In the genomic region with DNA sequence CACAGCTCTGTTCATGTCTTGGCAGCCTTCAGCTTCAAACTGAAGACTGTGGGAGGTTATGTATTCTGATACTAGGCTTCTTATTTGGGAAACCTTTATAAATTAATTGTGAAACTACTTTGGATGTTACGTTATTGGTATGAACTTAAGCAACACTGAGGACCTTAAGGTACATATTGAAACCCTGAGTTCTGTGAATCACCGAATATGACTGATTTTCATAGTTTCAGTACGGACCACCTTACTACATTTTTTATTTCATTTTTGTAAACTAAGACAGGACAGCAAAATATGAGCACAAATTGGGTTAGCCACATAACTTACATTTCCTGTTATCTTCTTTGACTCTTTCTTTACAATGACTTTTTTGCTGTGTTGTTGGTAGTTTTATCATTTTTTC, we compare ENCODE assay signal across 25 cellular contexts.
DNase-seq lines count a peak whose midpoint lies in the region; ATAC-seq and TF ChIP-seq lines count a peak whose summit lies in the region.
"Had no signal": no experiment of that assay in that cellular context is flagged by ENCODE, and none has a peak within 500 bp of the region (broad histone marks: within the 10 kb centered on the region; RNA-seq: fewer than 3 reads in every experiment).

No MANE protein-coding gene starts in this region.

- H3K36me3 ChIP-seq in HCT116 (ENCODE audit: control insufficient read depth in 1 of 2, insufficient read depth in 2 of 2, low read length in 2 of 2) (no peaks in the 10 kb centered on the region), osteoblast (ENCODE audit: insufficient read depth, low read length) (no peaks in the 10 kb centered on the region)
- H3K36me3 ChIP-seq: adrenal gland, MG63, spleen had no signal

- BruUV-seq in HCT116 (replicated peaks; lab: Mats Ljungman, UMichigan), result no TSS peak

- POLR2A ChIA-PET in HCT116 (lab: Charles Lee), result no interaction called here

- H3K79me2 ChIP-seq in HCT116 (ENCODE audit: insufficient read depth, low read length), result no peaks in the 10 kb centered on the region
- H3K79me2 ChIP-seq in osteoblast (ENCODE audit: insufficient read depth, low read length), result no peaks in the 10 kb centered on the region

- no peaks in the 10 kb centered on the region for H3K9me2 ChIP-seq in HCT116 (ENCODE audit: insufficient read depth)
- H3K9me2 ChIP-seq: SK-N-SH had no signal

- H3K4me2 ChIP-seq in HCT116 (ENCODE audit: low read length), result no peak overlapping the region
- no peak overlapping the region for H3K4me2 ChIP-seq in osteoblast (ENCODE audit: insufficient read depth, low read length)
- H3K4me2 ChIP-seq: SK-N-SH had no signal

- CTCF ChIA-PET in HCT116 (lab: Charles Lee), result interaction anchor here (2.1 kb wide), 1 partner anchor 572 kb away, joined by 5 read pairs; no protein-coding TSS in a partner anchor

- H3K9me3 ChIP-seq in HCT116 (ENCODE audit: control insufficient read depth in 1 of 2, insufficient read depth in 1 of 2, low read depth in 1 of 2, low read length in 2 of 2) (no peaks in the 10 kb centered on the region), osteoblast (ENCODE audit: low read depth, low read length) (no peaks in the 10 kb centered on the region)
- H3K9me3 ChIP-seq: adrenal gland, MG63, SK-N-SH, spleen had no signal

- no peak for TF ChIP-seq POLR2A in HCT116 (IDR thresholded peaks at IDR 0.05; ENCODE audit: borderline replicate concordance, extremely low read depth, insufficient read depth, insufficient read length)

- RAD21 ChIA-PET in HCT116 (lab: Charles Lee; ENCODE audit: low non-redundant PET in 1 of 2, low total read pairs in 2 of 2, uncharacterized antibody in 2 of 2, unreplicated experiment in 2 of 2), result no interaction called here

- TF ChIP-seq RAD21 in HCT116 (IDR thresholded peaks at IDR 0.05; ENCODE audit: low read depth), result no peak

- H3K4me1 ChIP-seq in HCT116 (ENCODE audit: control insufficient read depth in 1 of 2, insufficient read depth in 2 of 2, low read length in 2 of 2) (peaks cover 0 to 16% of the 10 kb centered on the region in 2 experiments; a peak in 2 of 4 replicates), osteoblast (ENCODE audit: insufficient read depth, low read length) (peaks cover 14% of the 10 kb centered on the region)
- H3K4me1 ChIP-seq: adrenal gland, spleen had no signal

- TF ChIP-seq CTCF in HCT116 (IDR thresholded peaks at IDR 0.05 in 2 of 3, conservative IDR thresholded peaks at IDR 0.05 in 1 of 3; ENCODE audit: borderline replicate concordance in 1 of 3, insufficient read depth in 1 of 3, low read depth in 2 of 3, low read length in 2 of 3), result no peak
- no peak for TF ChIP-seq CTCF in osteoblast (IDR thresholded peaks at IDR 0.05; ENCODE audit: extremely low read depth, low read depth, low read length)

- H3K27me3 ChIP-seq in HCT116 (ENCODE audit: insufficient read depth, low read length) (no peaks in the 10 kb centered on the region), osteoblast (ENCODE audit: insufficient read depth, low read length) (no peaks in the 10 kb centered on the region)
- H3K27me3 ChIP-seq: adrenal gland, MG63, spleen had no signal

- H2AFZ ChIP-seq in HCT116 (ENCODE audit: low read depth, low read length, poor library complexity, severe bottlenecking) (peak overlapping the region; percentile 30), osteoblast (ENCODE audit: low read length) (peak overlapping the region; percentile 18)

- no peak overlapping the region for H3K9ac ChIP-seq in HCT116 (ENCODE audit: low read length)
- H3K9ac ChIP-seq: SK-N-SH had no signal

- H3K27ac ChIP-seq in HCT116 (ENCODE audit: low read depth, low read length) (no peak overlapping the region), osteoblast (ENCODE audit: low read depth, low read length) (no peak overlapping the region)
- H3K27ac ChIP-seq: adrenal gland, spleen had no signal

- H4K20me1 ChIP-seq in HCT116 (ENCODE audit: insufficient read depth) (no peaks in the 10 kb centered on the region), osteoblast (ENCODE audit: insufficient read depth, low read length) (no peaks in the 10 kb centered on the region)

- ATAC-seq in GM19035 (IDR thresholded peaks at IDR 0.05; ENCODE audit: unreplicated experiment), result peak; percentile 69
- ATAC-seq in HCT116, result no peak
- ATAC-seq in GM21737 (IDR thresholded peaks at IDR 0.05; ENCODE audit: unreplicated experiment), result no peak

- intact Hi-C loops in HCT116 (cut with micrococcal nuclease) (loop anchor here (10.0 kb wide), 2 partner anchors 308 to 742 kb away; no protein-coding TSS in a partner anchor), cardiac septum (cut with DNase I) (loop anchor here (5.0 kb wide), 1 partner anchor 1504 kb away; no protein-coding TSS in a partner anchor)

- DNase-seq in HCT116 (ENCODE audit: low read depth, low spot score) (no peak), LHCN-M2 (ENCODE audit: low read depth) (peak; percentile 8), osteoblast (ENCODE audit: insufficient read length, low spot score, missing footprints) (no peak), cardiac septum (ENCODE audit: low spot score) (no peak), midbrain (lab: John Stamatoyannopoulos, UW) (no peak)
- DNase-seq in activated CD4-positive, alpha-beta T cell treated with anti-CD3 and anti-CD28 coated beads, Interleukin-2, amount 50 U/mL, for 4 hours, result no peak
- DNase-seq: activated CD4-positive, alpha-beta T cell treated with anti-CD3 and anti-CD28 coated beads, Interleukin-2, amount 10 ng/mL, durations not matched to agents 7 days and 5 days; activated CD8-positive, alpha-beta memory T cell treated with anti-CD3 and anti-CD28 coated beads, Interleukin-2, amount 50 U/mL, for 48 hours; activated gamma-delta T cell; adrenal gland; AML-193; CD8-positive, alpha-beta memory T cell; DMS53; GF-D8; glutamatergic neuron; HFFc6; MG63; NCI-H1436; NCI-H524; nucleus accumbens; RPMI8226; SK-N-SH; spleen had no signal

- H3K4me3 ChIP-seq in HCT116 (replicated peaks in 1 of 2; ENCODE audit: low read depth in 1 of 2, low read length in 2 of 2), result no peak overlapping the region
- H3K4me3 ChIP-seq in osteoblast (ENCODE audit: insufficient read depth, low read length), result no peak overlapping the region
- H3K4me3 ChIP-seq: adrenal gland, MG63, spleen had no signal

TF ChIP-seq in HCT116, 20 proteins besides CTCF, POLR2A, EP300 and RAD21:
- TF ChIP-seq, protein P1, sequence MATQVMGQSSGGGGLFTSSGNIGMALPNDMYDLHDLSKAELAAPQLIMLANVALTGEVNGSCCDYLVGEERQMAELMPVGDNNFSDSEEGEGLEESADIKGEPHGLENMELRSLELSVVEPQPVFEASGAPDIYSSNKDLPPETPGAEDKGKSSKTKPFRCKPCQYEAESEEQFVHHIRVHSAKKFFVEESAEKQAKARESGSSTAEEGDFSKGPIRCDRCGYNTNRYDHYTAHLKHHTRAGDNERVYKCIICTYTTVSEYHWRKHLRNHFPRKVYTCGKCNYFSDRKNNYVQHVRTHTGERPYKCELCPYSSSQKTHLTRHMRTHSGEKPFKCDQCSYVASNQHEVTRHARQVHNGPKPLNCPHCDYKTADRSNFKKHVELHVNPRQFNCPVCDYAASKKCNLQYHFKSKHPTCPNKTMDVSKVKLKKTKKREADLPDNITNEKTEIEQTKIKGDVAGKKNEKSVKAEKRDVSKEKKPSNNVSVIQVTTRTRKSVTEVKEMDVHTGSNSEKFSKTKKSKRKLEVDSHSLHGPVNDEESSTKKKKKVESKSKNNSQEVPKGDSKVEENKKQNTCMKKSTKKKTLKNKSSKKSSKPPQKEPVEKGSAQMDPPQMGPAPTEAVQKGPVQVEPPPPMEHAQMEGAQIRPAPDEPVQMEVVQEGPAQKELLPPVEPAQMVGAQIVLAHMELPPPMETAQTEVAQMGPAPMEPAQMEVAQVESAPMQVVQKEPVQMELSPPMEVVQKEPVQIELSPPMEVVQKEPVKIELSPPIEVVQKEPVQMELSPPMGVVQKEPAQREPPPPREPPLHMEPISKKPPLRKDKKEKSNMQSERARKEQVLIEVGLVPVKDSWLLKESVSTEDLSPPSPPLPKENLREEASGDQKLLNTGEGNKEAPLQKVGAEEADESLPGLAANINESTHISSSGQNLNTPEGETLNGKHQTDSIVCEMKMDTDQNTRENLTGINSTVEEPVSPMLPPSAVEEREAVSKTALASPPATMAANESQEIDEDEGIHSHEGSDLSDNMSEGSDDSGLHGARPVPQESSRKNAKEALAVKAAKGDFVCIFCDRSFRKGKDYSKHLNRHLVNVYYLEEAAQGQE (IDR thresholded peaks at IDR 0.05; ENCODE audit: low read depth), result no peak
- no peak for TF ChIP-seq ZNF274 (IDR thresholded peaks at IDR 0.05; ENCODE audit: low read depth, low read length)
- no peak for TF ChIP-seq ELF1 (IDR thresholded peaks at IDR 0.05; ENCODE audit: borderline replicate concordance, low read depth)
- TF ChIP-seq SP1 (IDR thresholded peaks at IDR 0.05; ENCODE audit: low read depth), result no peak
TF ChIP-seq in HCT116: peak in this region for 0.
